ENCODE assay signal across 1 cellular context in the genomic region with DNA sequence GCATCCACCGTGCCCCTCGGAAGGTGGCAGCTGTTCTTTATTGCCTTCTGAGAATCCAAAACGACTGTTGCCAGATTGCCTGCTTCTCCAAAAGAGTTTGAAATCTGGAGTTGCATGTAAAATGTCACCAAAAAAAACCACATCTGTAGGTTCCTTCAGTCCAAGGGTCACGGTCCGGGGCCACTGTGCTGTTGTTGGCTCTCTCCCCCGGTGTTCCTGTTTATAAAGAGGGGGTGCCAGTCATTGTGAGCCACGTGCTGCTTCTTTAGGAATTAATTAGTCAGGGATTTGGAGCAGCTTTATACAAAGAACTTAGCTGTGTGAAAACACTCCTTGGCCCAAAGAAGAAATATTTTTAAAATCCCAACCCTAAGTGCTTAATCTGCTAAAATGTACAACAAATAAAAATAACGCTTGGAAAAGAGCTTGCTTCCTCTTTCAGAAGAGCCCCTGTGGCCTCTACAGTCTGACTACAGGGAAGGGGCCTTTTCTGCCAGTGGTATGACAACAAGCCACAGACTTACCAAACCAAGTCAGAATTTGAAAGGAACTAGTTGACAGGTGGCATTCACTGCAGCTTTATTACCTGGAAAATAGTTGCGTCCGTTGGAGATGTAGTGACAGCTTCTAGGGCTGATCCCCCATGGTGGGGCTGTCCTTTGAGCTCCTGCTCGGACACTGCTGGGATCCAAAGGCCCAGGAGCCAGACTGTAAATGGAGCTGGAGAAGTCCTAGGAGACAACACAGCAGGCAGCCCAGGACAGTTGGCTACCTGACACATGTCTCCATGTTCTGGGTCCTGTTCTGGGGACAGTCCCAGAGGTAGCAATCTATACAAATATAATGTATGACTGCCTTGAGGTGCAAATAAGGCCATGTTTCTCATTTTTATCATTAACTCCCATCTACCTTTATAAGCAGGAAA.
TF ChIP-seq lines count a peak whose summit lies in the region.

No MANE protein-coding gene starts in this region.

TF ChIP-seq in HepG2, 621 proteins besides CTCF, POLR2A, EP300 and RAD21 (continued from another document and continues in another):
- TF ChIP-seq, protein P1, sequence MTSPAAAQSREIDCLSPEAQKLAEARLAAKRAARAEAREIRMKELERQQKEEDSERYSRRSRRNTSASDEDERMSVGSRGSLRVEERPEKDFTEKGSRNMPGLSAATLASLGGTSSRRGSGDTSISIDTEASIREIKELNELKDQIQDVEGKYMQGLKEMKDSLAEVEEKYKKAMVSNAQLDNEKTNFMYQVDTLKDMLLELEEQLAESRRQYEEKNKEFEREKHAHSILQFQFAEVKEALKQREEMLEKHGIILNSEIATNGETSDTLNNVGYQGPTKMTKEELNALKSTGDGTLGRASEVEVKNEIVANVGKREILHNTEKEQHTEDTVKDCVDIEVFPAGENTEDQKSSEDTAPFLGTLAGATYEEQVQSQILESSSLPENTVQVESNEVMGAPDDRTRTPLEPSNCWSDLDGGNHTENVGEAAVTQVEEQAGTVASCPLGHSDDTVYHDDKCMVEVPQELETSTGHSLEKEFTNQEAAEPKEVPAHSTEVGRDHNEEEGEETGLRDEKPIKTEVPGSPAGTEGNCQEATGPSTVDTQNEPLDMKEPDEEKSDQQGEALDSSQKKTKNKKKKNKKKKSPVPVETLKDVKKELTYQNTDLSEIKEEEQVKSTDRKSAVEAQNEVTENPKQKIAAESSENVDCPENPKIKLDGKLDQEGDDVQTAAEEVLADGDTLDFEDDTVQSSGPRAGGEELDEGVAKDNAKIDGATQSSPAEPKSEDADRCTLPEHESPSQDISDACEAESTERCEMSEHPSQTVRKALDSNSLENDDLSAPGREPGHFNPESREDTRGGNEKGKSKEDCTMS (CRISPR knock-in tag; conservative IDR thresholded peaks at IDR 0.05): no peak
- TF ChIP-seq, protein P2, sequence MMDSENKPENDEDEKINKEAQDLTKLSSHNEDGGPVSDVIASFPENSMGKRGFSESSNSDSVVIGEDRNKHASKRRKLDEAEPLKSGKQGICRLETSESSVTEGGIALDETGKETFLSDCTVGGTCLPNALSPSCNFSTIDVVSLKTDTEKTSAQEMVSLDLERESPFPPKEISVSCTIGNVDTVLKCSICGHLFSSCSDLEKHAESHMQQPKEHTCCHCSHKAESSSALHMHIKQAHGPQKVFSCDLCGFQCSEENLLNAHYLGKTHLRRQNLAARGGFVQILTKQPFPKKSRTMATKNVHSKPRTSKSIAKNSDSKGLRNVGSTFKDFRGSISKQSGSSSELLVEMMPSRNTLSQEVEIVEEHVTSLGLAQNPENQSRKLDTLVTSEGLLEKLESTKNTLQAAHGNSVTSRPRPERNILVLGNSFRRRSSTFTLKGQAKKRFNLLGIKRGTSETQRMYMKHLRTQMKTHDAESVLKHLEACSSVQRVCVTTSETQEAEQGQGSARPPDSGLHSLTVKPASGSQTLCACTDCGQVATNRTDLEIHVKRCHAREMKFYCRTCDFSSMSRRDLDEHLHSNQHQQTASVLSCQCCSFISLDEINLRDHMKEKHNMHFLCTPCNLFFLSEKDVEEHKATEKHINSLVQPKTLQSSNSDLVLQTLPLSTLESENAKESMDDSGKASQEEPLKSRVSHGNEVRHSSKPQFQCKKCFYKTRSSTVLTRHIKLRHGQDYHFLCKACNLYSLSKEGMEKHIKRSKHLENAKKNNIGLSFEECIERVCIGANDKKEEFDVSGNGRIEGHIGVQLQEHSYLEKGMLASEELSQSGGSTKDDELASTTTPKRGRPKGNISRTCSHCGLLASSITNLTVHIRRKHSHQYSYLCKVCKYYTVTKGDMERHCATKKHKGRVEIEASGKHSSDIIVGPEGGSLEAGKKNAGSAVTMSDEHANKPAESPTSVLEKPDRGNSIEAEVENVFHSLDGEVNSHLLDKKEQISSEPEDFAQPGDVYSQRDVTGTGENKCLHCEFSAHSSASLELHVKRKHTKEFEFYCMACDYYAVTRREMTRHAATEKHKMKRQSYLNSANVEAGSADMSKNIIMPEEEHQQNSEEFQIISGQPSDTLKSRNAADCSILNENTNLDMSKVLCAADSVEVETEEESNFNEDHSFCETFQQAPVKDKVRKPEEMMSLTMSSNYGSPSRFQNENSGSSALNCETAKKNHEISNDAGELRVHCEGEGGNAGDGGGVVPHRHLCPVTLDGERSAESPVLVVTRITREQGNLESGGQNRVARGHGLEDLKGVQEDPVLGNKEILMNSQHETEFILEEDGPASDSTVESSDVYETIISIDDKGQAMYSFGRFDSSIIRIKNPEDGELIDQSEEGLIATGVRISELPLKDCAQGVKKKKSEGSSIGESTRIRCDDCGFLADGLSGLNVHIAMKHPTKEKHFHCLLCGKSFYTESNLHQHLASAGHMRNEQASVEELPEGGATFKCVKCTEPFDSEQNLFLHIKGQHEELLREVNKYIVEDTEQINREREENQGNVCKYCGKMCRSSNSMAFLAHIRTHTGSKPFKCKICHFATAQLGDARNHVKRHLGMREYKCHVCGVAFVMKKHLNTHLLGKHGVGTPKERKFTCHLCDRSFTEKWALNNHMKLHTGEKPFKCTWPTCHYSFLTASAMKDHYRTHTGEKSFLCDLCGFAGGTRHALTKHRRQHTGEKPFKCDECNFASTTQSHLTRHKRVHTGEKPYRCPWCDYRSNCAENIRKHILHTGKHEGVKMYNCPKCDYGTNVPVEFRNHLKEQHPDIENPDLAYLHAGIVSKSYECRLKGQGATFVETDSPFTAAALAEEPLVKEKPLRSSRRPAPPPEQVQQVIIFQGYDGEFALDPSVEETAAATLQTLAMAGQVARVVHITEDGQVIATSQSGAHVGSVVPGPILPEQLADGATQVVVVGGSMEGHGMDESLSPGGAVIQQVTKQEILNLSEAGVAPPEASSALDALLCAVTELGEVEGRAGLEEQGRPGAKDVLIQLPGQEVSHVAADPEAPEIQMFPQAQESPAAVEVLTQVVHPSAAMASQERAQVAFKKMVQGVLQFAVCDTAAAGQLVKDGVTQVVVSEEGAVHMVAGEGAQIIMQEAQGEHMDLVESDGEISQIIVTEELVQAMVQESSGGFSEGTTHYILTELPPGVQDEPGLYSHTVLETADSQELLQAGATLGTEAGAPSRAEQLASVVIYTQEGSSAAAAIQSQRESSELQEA (CRISPR knock-in tag; IDR thresholded peaks at IDR 0.05; ENCODE audit: not compliant biosample characterization): no peak
- TF ChIP-seq CREB1 (IDR thresholded peaks at IDR 0.05) (no peak), CREB1 (CRISPR knock-in tag; IDR thresholded peaks at IDR 0.05) (no peak), ZNF484 (CRISPR knock-in tag; IDR thresholded peaks at IDR 0.05; ENCODE audit: borderline replicate concordance, low read depth) (no peak), TCF7 (IDR thresholded peaks at IDR 0.05; ENCODE audit: low read depth) (peak; percentile 60), SP4 (CRISPR knock-in tag; IDR thresholded peaks at IDR 0.05) (no peak), ATF7 (IDR thresholded peaks at IDR 0.05) (no peak), ATF7 (CRISPR knock-in tag; IDR thresholded peaks at IDR 0.05) (no peak), FOXM1 (CRISPR knock-in tag; IDR thresholded peaks at IDR 0.05) (no peak), JUNB (CRISPR knock-in tag; IDR thresholded peaks at IDR 0.05; ENCODE audit: borderline replicate concordance) (no peak), ZNF556 (CRISPR knock-in tag; IDR thresholded peaks at IDR 0.05; ENCODE audit: borderline replicate concordance) (no peak), ZNF205 (CRISPR knock-in tag; IDR thresholded peaks at IDR 0.05) (peak; percentile 87), ZNF564 (CRISPR knock-in tag; IDR thresholded peaks at IDR 0.05) (no peak), ZNF451 (CRISPR knock-in tag; IDR thresholded peaks at IDR 0.05) (no peak), ZNF251 (CRISPR knock-in tag; IDR thresholded peaks at IDR 0.05) (no peak), RELA (CRISPR knock-in tag; IDR thresholded peaks at IDR 0.05) (no peak), MIXL1 (CRISPR knock-in tag; IDR thresholded peaks at IDR 0.05) (no peak), ZNF432 (CRISPR knock-in tag; IDR thresholded peaks at IDR 0.05; ENCODE audit: borderline replicate concordance) (no peak), SOX13 (IDR thresholded peaks at IDR 0.05) (no peak), SOX13 (CRISPR knock-in tag; conservative IDR thresholded peaks at IDR 0.05 in 1 of 2, IDR thresholded peaks at IDR 0.05 in 1 of 2) (peak in 1 of 2 experiments; percentile 10; a peak in 1 of 4 replicates), SOX5 (CRISPR knock-in tag; IDR thresholded peaks at IDR 0.05; ENCODE audit: borderline replicate concordance) (peak; percentile 48; the same call in 1 of the 2 replicates), ZNF3 (CRISPR knock-in tag; IDR thresholded peaks at IDR 0.05) (no peak), ZNF878 (CRISPR knock-in tag; IDR thresholded peaks at IDR 0.05) (no peak), HOXA9 (CRISPR knock-in tag; IDR thresholded peaks at IDR 0.05; ENCODE audit: borderline replicate concordance) (no peak), SPEN (CRISPR knock-in tag; IDR thresholded peaks at IDR 0.05; ENCODE audit: low read depth) (no peak), ZNF766 (CRISPR knock-in tag; IDR thresholded peaks at IDR 0.05; ENCODE audit: borderline replicate concordance) (no peak), HNF4A (CRISPR knock-in tag; IDR thresholded peaks at IDR 0.05) (peak; percentile 65), ZNF264 (CRISPR knock-in tag; IDR thresholded peaks at IDR 0.05) (no peak), ZNF17 (CRISPR knock-in tag; IDR thresholded peaks at IDR 0.05) (no peak), ZNF772 (CRISPR knock-in tag; IDR thresholded peaks at IDR 0.05) (no peak), CAMTA2 (CRISPR knock-in tag; IDR thresholded peaks at IDR 0.05; ENCODE audit: borderline replicate concordance) (no peak), FOXC1 (CRISPR knock-in tag; IDR thresholded peaks at IDR 0.05; ENCODE audit: borderline replicate concordance) (no peak), RNF2 (conservative IDR thresholded peaks at IDR 0.05; ENCODE audit: low read depth) (no peak), ZNF747 (CRISPR knock-in tag; IDR thresholded peaks at IDR 0.05; ENCODE audit: borderline replicate concordance) (no peak), RFX5 (IDR thresholded peaks at IDR 0.05; ENCODE audit: low read depth, low read length) (no peak)
- TF ChIP-seq, protein P3, sequence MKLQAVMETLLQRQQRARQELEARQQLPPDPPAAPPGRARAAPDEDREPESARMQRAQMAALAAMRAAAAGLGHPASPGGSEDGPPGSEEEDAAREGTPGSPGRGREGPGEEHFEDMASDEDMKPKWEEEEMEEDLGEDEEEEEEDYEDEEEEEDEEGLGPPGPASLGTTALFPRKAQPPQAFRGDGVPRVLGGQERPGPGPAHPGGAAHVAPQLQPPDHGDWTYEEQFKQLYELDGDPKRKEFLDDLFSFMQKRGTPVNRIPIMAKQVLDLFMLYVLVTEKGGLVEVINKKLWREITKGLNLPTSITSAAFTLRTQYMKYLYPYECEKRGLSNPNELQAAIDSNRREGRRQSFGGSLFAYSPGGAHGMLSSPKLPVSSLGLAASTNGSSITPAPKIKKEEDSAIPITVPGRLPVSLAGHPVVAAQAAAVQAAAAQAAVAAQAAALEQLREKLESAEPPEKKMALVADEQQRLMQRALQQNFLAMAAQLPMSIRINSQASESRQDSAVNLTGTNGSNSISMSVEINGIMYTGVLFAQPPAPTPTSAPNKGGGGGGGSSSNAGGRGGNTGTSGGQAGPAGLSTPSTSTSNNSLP (IDR thresholded peaks at IDR 0.05; ENCODE audit: low read depth, low read length): no peak
- TF ChIP-seq, protein P4, sequence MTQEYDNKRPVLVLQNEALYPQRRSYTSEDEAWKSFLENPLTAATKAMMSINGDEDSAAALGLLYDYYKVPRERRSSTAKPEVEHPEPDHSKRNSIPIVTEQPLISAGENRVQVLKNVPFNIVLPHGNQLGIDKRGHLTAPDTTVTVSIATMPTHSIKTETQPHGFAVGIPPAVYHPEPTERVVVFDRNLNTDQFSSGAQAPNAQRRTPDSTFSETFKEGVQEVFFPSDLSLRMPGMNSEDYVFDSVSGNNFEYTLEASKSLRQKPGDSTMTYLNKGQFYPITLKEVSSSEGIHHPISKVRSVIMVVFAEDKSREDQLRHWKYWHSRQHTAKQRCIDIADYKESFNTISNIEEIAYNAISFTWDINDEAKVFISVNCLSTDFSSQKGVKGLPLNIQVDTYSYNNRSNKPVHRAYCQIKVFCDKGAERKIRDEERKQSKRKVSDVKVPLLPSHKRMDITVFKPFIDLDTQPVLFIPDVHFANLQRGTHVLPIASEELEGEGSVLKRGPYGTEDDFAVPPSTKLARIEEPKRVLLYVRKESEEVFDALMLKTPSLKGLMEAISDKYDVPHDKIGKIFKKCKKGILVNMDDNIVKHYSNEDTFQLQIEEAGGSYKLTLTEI (CRISPR knock-in tag; conservative IDR thresholded peaks at IDR 0.05): no peak
- TF ChIP-seq, protein P5, sequence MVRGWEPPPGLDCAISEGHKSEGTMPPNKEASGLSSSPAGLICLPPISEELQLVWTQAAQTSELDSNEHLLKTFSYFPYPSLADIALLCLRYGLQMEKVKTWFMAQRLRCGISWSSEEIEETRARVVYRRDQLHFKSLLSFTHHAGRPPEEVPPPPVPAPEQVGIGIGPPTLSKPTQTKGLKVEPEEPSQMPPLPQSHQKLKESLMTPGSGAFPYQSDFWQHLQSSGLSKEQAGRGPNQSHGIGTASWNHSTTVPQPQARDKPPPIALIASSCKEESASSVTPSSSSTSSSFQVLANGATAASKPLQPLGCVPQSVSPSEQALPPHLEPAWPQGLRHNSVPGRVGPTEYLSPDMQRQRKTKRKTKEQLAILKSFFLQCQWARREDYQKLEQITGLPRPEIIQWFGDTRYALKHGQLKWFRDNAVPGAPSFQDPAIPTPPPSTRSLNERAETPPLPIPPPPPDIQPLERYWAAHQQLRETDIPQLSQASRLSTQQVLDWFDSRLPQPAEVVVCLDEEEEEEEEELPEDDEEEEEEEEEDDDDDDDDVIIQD (CRISPR knock-in tag; IDR thresholded peaks at IDR 0.05; ENCODE audit: low read depth): no peak
- TF ChIP-seq, protein P6, sequence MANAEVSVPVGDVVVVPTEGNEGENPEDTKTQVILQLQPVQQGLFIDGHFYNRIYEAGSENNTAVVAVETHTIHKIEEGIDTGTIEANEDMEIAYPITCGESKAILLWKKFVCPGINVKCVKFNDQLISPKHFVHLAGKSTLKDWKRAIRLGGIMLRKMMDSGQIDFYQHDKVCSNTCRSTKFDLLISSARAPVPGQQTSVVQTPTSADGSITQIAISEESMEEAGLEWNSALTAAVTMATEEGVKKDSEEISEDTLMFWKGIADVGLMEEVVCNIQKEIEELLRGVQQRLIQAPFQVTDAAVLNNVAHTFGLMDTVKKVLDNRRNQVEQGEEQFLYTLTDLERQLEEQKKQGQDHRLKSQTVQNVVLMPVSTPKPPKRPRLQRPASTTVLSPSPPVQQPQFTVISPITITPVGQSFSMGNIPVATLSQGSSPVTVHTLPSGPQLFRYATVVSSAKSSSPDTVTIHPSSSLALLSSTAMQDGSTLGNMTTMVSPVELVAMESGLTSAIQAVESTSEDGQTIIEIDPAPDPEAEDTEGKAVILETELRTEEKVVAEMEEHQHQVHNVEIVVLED (CRISPR knock-in tag; IDR thresholded peaks at IDR 0.05; ENCODE audit: borderline replicate concordance): no peak
- TF ChIP-seq, protein P7, sequence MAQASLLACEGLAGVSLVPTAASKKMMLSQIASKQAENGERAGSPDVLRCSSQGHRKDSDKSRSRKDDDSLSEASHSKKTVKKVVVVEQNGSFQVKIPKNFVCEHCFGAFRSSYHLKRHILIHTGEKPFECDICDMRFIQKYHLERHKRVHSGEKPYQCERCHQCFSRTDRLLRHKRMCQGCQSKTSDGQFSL (CRISPR knock-in tag; IDR thresholded peaks at IDR 0.05): no peak
- TF ChIP-seq, protein P8, sequence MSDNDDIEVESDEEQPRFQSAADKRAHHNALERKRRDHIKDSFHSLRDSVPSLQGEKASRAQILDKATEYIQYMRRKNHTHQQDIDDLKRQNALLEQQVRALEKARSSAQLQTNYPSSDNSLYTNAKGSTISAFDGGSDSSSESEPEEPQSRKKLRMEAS (IDR thresholded peaks at IDR 0.05): peak; percentile 45; the same call in 1 of the 2 replicates
